In the genomic region with DNA sequence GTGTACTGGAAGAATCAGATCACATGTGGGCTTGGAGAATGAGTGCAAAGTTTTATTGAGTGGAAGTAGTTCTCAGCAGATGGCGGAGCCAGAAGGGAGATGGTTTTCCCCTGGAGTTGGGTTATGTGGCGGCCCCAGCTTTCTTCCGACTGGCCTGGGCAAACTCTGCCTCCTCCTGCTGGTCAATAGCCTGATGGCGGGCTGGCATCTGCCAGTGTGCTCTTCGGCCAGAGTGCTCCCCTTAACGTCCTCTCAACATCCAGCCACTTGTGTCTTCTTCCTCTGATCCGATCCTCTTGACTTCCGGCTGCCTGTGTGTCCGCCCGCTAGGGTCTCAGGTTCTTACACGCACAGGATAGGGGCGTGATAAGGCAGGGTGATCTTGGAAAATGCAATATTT, we compare ENCODE assay signal across 1 cellular context.
TF ChIP-seq lines count a peak whose summit lies in the region.

No MANE protein-coding gene starts in this region.

TF ChIP-seq in HCT116, 20 proteins besides CTCF, POLR2A, EP300 and RAD21 (continued from another document):
- TF ChIP-seq, protein P1, sequence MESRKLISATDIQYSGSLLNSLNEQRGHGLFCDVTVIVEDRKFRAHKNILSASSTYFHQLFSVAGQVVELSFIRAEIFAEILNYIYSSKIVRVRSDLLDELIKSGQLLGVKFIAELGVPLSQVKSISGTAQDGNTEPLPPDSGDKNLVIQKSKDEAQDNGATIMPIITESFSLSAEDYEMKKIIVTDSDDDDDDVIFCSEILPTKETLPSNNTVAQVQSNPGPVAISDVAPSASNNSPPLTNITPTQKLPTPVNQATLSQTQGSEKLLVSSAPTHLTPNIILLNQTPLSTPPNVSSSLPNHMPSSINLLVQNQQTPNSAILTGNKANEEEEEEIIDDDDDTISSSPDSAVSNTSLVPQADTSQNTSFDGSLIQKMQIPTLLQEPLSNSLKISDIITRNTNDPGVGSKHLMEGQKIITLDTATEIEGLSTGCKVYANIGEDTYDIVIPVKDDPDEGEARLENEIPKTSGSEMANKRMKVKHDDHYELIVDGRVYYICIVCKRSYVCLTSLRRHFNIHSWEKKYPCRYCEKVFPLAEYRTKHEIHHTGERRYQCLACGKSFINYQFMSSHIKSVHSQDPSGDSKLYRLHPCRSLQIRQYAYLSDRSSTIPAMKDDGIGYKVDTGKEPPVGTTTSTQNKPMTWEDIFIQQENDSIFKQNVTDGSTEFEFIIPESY (IDR thresholded peaks at IDR 0.05; ENCODE audit: extremely low read depth, insufficient replicate concordance, low read length) = no peak
